ENCODE assay signal across 13 cellular contexts in genomic region chr3:112773864-112774263, GRCh38.
DNase-seq lines count a peak whose midpoint lies in the region; ATAC-seq, FAIRE-seq and TF ChIP-seq lines count a peak whose summit lies in the region.
"Had no signal": no experiment of that assay in that cellular context is flagged by ENCODE, and none has a peak within 500 bp of the region (broad histone marks: within the 10 kb centered on the region; RNA-seq: fewer than 3 reads in every experiment).

No MANE protein-coding gene starts in this region.

- intact Hi-C loops in A673 (cut with micrococcal nuclease; ENCODE audit: unreplicated experiment) (no loop called here), heart left ventricle (cut with DNase I) (no loop called here)

- H3K27me3 ChIP-seq in A673 (replicated peaks; ENCODE audit: insufficient read depth, low read depth, low read length, poor library complexity) (no peaks in the 10 kb centered on the region), suprapubic skin (no peaks in the 10 kb centered on the region), heart left ventricle (peaks cover 0 to 6% (median 0%) of the 10 kb centered on the region in 9 donors)

- H3K4me3 ChIP-seq in A673 (ENCODE audit: low read depth, low read length, poor library complexity, severe bottlenecking) (no peak overlapping the region), suprapubic skin (no peak overlapping the region), heart left ventricle (no peak overlapping the region)
- H3K4me3 ChIP-seq: dorsolateral prefrontal cortex had no signal

- ATAC-seq in esophagus mucosa: peak; percentile 88
- ATAC-seq in heart left ventricle: no peak
- ATAC-seq in HG03457 (IDR thresholded peaks at IDR 0.05; ENCODE audit: unreplicated experiment): no peak
- ATAC-seq: WTC11 had no signal

- WGBS in suprapubic skin: 70% methylated on average over 6 of the region's 6 CpGs
- 66 to 75% (median 66%) methylated on average over 6 of the region's 6 CpGs for WGBS in heart left ventricle, 4 donors

- TF ChIP-seq EP300 in suprapubic skin (IDR thresholded peaks at IDR 0.05): no peak

- in situ Hi-C loops in Caki2 (cut with HindIII; ENCODE audit: low pct_unique_long_range_greater_than_20kb, low sequenced_read_pairs): no loop called here

- H3K27ac ChIP-seq in A673 (ENCODE audit: low read depth, low read length, poor library complexity, severe bottlenecking): no peak overlapping the region
- H3K27ac ChIP-seq in suprapubic skin: no peak overlapping the region
- peak overlapping the region in 2 of 12 donors; percentile 64 to 75 for H3K27ac ChIP-seq in heart left ventricle
- H3K27ac ChIP-seq: dorsolateral prefrontal cortex had no signal

- POLR2A ChIA-PET in A673 (lab: Charles Lee; ENCODE audit: low non-redundant PET): no interaction called here

- TF ChIP-seq POLR2A in suprapubic skin (IDR thresholded peaks at IDR 0.05) (no peak), heart left ventricle (IDR thresholded peaks at IDR 0.05) (no peak)

- CTCF ChIA-PET in A673 (lab: Charles Lee): no interaction called here

- DNase-seq in Caki2 (ENCODE audit: low read depth): peak; percentile 45
- peak; percentile 15 for DNase-seq in H4 (ENCODE audit: low spot score)
- peak; percentile 71 for DNase-seq in RCC 7860 (ENCODE audit: low spot score)
- no peak for DNase-seq in A673 (ENCODE audit: low spot score)
- no peak for DNase-seq in suprapubic skin (ENCODE audit: low spot score in 2 of 2)
- no peak for DNase-seq in heart left ventricle
- DNase-seq: dorsolateral prefrontal cortex, midbrain, NCI-H1694 had no signal

- H3K4me1 ChIP-seq in A673 (ENCODE audit: insufficient read depth, low read length, poor library complexity, severe bottlenecking): no peaks in the 10 kb centered on the region
- H3K4me1 ChIP-seq in suprapubic skin: peaks cover 35% of the 10 kb centered on the region
- peaks cover 0 to 60% (median 3%) of the 10 kb centered on the region in 12 donors for H3K4me1 ChIP-seq in heart left ventricle

- peak; percentile 41 for FAIRE-seq in RCC 7860 (lab: Jason Lieb, UNC)
- FAIRE-seq: G401.6 had no signal

- no peaks in the 10 kb centered on the region for H3K36me3 ChIP-seq in A673 (ENCODE audit: insufficient read depth, low read length, poor library complexity, severe bottlenecking)
- H3K36me3 ChIP-seq in suprapubic skin: no peaks in the 10 kb centered on the region
- no peaks in the 10 kb centered on the region for H3K36me3 ChIP-seq in heart left ventricle

- no TSS peak for BruUV-seq in A673 (replicated peaks; lab: Mats Ljungman, UMichigan)

- no peak for TF ChIP-seq CTCF in A673 (conservative IDR thresholded peaks at IDR 0.05; ENCODE audit: low read depth, low read length)
- no peak for TF ChIP-seq CTCF in suprapubic skin (IDR thresholded peaks at IDR 0.05)
- TF ChIP-seq CTCF in heart left ventricle (IDR thresholded peaks at IDR 0.05): no peak

- H3K9me3 ChIP-seq in A673 (ENCODE audit: low read depth, low read length, poor library complexity, severe bottlenecking): no peaks in the 10 kb centered on the region
- no peaks in the 10 kb centered on the region for H3K9me3 ChIP-seq in suprapubic skin
- H3K9me3 ChIP-seq in heart left ventricle: no peaks in the 10 kb centered on the region

Comparison
In these comparisons a context has a peak if more than half of its experiments do, and no peak if none do; other contexts are left out.
1. DNase-seq: peak in Caki2 (single experiment), H4 (single experiment) and RCC 7860 (single experiment); none in A673 (single experiment), suprapubic skin (0 of 2) and heart left ventricle (0 of 5).